In genomic region chr21:34958040-34958439, GRCh38 we compare ENCODE assay signal across 30 cellular contexts.
"Had no signal": no experiment of that assay in that cellular context is flagged by ENCODE, and none has a peak within 500 bp of the region (broad histone marks: within the 10 kb centered on the region; RNA-seq: fewer than 3 reads in every experiment).

No MANE protein-coding gene starts in this region.

- H3K4me1 ChIP-seq: ascending aorta, colonic mucosa, esophagus squamous epithelium, parathyroid adenoma, psoas muscle, sigmoid colon, stomach, thyroid gland had no signal

- H3K36me3 ChIP-seq: ascending aorta, cardiac muscle cell, colonic mucosa, esophagus squamous epithelium, left lung, sigmoid colon, stomach, thyroid gland, upper lobe of right lung, WERI-Rb-1 had no signal

- ATAC-seq: activated CD4-positive, CD25-positive, alpha-beta regulatory T cell treated with anti-CD3 and anti-CD28 coated beads, Interleukin-2, amount 50 U/mL, for 24 hours; activated CD8-positive, alpha-beta memory T cell treated with anti-CD3 and anti-CD28 coated beads, Interleukin-2, amount 10 ng/mL, durations not matched to agents 7 days and 5 days; left lung; psoas muscle; stimulated activated memory B cell treated with anti-CD40 and anti-IgM and Interleukin-4, amounts not matched to agents 10 μg/mL and 1 μg/mL and 100 μg/mL, for 72 hours; upper lobe of right lung had no signal

- H3K27me3 Mint-ChIP-seq: activated CD4-positive, alpha-beta memory T cell treated with anti-CD3 and anti-CD28 coated beads, Interleukin-2, amount 10 ng/mL, durations not matched to agents 7 days and 5 days; activated CD4-positive, alpha-beta T cell treated with anti-CD3 and anti-CD28 coated beads, Interleukin-2, amount 10 ng/mL, durations not matched to agents 7 days and 5 days; activated CD8-positive, alpha-beta memory T cell treated with anti-CD3 and anti-CD28 coated beads, Interleukin-2, amount 10 ng/mL, durations not matched to agents 7 days and 5 days; activated naive CD8-positive, alpha-beta T cell treated with anti-CD3 and anti-CD28 coated beads for 36 hours; stimulated activated memory B cell treated with anti-CD40 and anti-IgM and Interleukin-4, amounts not matched to agents 10 μg/mL and 1 μg/mL and 100 μg/mL, for 72 hours had no signal

- H3K27me3 ChIP-seq: ascending aorta, colonic mucosa, left lung, sigmoid colon, stomach, thyroid gland, upper lobe of right lung had no signal

- H3K36me3 Mint-ChIP-seq: brain had no signal

- H3K27ac Mint-ChIP-seq: activated CD4-positive, alpha-beta memory T cell treated with anti-CD3 and anti-CD28 coated beads, Interleukin-2, amount 10 ng/mL, durations not matched to agents 7 days and 5 days; activated CD4-positive, alpha-beta T cell treated with anti-CD3 and anti-CD28 coated beads, Interleukin-2, amount 10 ng/mL, durations not matched to agents 7 days and 5 days; activated CD8-positive, alpha-beta memory T cell treated with anti-CD3 and anti-CD28 coated beads, Interleukin-2, amount 10 ng/mL, durations not matched to agents 7 days and 5 days; activated naive CD8-positive, alpha-beta T cell treated with anti-CD3 and anti-CD28 coated beads for 36 hours; brain; stimulated activated memory B cell treated with anti-CD40 and anti-IgM and Interleukin-4, amounts not matched to agents 10 μg/mL and 1 μg/mL and 100 μg/mL, for 72 hours; T-helper 1 cell treated with Interleukin-12 subunit alpha and Interleukin-12 subunit beta and Interleukin-4 antibody, amounts not matched to agents 30 μg/mL and 1 μg/mL, for 36 hours had no signal

- H3K4me1 Mint-ChIP-seq: brain had no signal

- H3K27ac ChIP-seq: ascending aorta, cardiac muscle cell, colonic mucosa, epithelial cell of prostate, esophagus squamous epithelium, left lung, parathyroid adenoma, psoas muscle, sigmoid colon, SK-N-MC, stomach, thyroid gland, upper lobe of right lung, WERI-Rb-1 had no signal

- H3K9me3 Mint-ChIP-seq: neural crest cell; stimulated activated memory B cell treated with anti-CD40 and anti-IgM and Interleukin-4, amounts not matched to agents 10 μg/mL and 1 μg/mL and 100 μg/mL, for 72 hours; T-helper 1 cell treated with Interleukin-12 subunit alpha and Interleukin-12 subunit beta and Interleukin-4 antibody, amounts not matched to agents 30 μg/mL and 1 μg/mL, for 36 hours had no signal

- H3K4me3 ChIP-seq: ascending aorta, cardiac muscle cell, colonic mucosa, esophagus squamous epithelium, left lung, lung, psoas muscle, sigmoid colon, SK-N-MC, stomach, thyroid gland, upper lobe of right lung had no signal

- DNase-seq: activated CD4-positive, alpha-beta memory T cell treated with anti-CD3 and anti-CD28 coated beads, Interleukin-2, amount 10 ng/mL, durations not matched to agents 7 days and 5 days; activated CD4-positive, alpha-beta T cell treated with anti-CD3 and anti-CD28 coated beads, Interleukin-2, amount 10 ng/mL, durations not matched to agents 7 days and 5 days; activated CD8-positive, alpha-beta memory T cell treated with anti-CD3 and anti-CD28 coated beads, Interleukin-2, amount 10 ng/mL, durations not matched to agents 7 days and 5 days; activated naive CD8-positive, alpha-beta T cell treated with anti-CD3 and anti-CD28 coated beads for 36 hours; cerebellar nuclear complex; colonic mucosa; effector CD8-positive, alpha-beta T cell; esophagus squamous epithelium; foreskin melanocyte; left lung; occipital lobe; psoas muscle; sigmoid colon; small intestine; stimulated activated CD4-positive, alpha-beta T cell treated with anti-CD3 and anti-CD28 coated beads, Interleukin-4, amount 100 ng/mL, for 24 hours; stomach; thyroid gland; upper lobe of right lung; WERI-Rb-1 had no signal

- H3K9me3 ChIP-seq: ascending aorta, colonic mucosa, esophagus squamous epithelium, left lung, psoas muscle, sigmoid colon, stomach, thyroid gland, upper lobe of right lung had no signal

- H3K9ac ChIP-seq: parathyroid adenoma had no signal

- H3K4me3 Mint-ChIP-seq: activated CD4-positive, alpha-beta memory T cell treated with anti-CD3 and anti-CD28 coated beads, Interleukin-2, amount 10 ng/mL, durations not matched to agents 7 days and 5 days; activated CD4-positive, alpha-beta T cell treated with anti-CD3 and anti-CD28 coated beads, Interleukin-2, amount 10 ng/mL, durations not matched to agents 7 days and 5 days; activated CD8-positive, alpha-beta memory T cell treated with anti-CD3 and anti-CD28 coated beads, Interleukin-2, amount 10 ng/mL, durations not matched to agents 7 days and 5 days; activated naive CD8-positive, alpha-beta T cell treated with anti-CD3 and anti-CD28 coated beads for 36 hours; brain; neural crest cell; stimulated activated memory B cell treated with anti-CD40 and anti-IgM and Interleukin-4, amounts not matched to agents 10 μg/mL and 1 μg/mL and 100 μg/mL, for 72 hours; T-helper 1 cell treated with Interleukin-12 subunit alpha and Interleukin-12 subunit beta and Interleukin-4 antibody, amounts not matched to agents 30 μg/mL and 1 μg/mL, for 36 hours had no signal

- H2AFZ ChIP-seq: parathyroid adenoma had no signal
